Comparison of ENCODE assay signal across 1 cellular context in genomic region chr13:98487016-98487415, GRCh38.
TF ChIP-seq lines count a peak whose summit lies in the region.

No MANE protein-coding gene starts in this region.

TF ChIP-seq in A549, 52 proteins besides CTCF, POLR2A, EP300 and RAD21 (continued from another document):
- TF ChIP-seq BCL3 (IDR thresholded peaks at IDR 0.05) (no peak), KDM5A (IDR thresholded peaks at IDR 0.05) (no peak), CHD2 (IDR thresholded peaks at IDR 0.05; ENCODE audit: low read length, partially characterized antibody) (no peak), MAZ (IDR thresholded peaks at IDR 0.05; ENCODE audit: borderline replicate concordance, low read depth, low read length) (no peak), HDAC2 (IDR thresholded peaks at IDR 0.05) (no peak), JUN (IDR thresholded peaks at IDR 0.05) (no peak), NFE2L2 (conservative IDR thresholded peaks at IDR 0.05; ENCODE audit: low read length) (no peak), MAFK (IDR thresholded peaks at IDR 0.05; ENCODE audit: partially characterized antibody) (no peak), ESRRA (IDR thresholded peaks at IDR 0.05; ENCODE audit: borderline replicate concordance, low read length) (no peak), KDM1A (IDR thresholded peaks at IDR 0.05; ENCODE audit: low read depth) (no peak), ELK1 (IDR thresholded peaks at IDR 0.05; ENCODE audit: low read depth, low read length) (no peak), MYC (IDR thresholded peaks at IDR 0.05; ENCODE audit: borderline replicate concordance, low read length) (no peak)
